In genomic region chr6:135014353-135014832, GRCh38 we compare ENCODE assay signal across 10 cellular contexts. TPM values are rescaled to one million over a fixed set of nuclear protein-coding genes. Genes with fewer than 3 reads are reported as not detected.
A peak's percentile ranks its signal among the peaks of the same experiment; 100 is the strongest.
DNase-seq lines count a peak whose midpoint lies in the region; ATAC-seq and FAIRE-seq lines count a peak whose summit lies in the region.
"Had no signal": no experiment of that assay in that cellular context is flagged by ENCODE, and none has a peak within 500 bp of the region (broad histone marks: within the 10 kb centered on the region; RNA-seq: fewer than 3 reads in every experiment).

No MANE protein-coding gene starts in this region.

- ATAC-seq in GM18867 (IDR thresholded peaks at IDR 0.05; ENCODE audit: unreplicated experiment) (peak; percentile 94), GM21723 (IDR thresholded peaks at IDR 0.05; ENCODE audit: unreplicated experiment) (peak; percentile 95), HG03565 (IDR thresholded peaks at IDR 0.05; ENCODE audit: unreplicated experiment) (peak; percentile 83)
- ATAC-seq: Right ventricle myocardium inferior had no signal

- DNase-seq in immature natural killer cell (no peak), hippocampal formation (lab: John Stamatoyannopoulos, UW) (no peak), GM19238 (ENCODE audit: insufficient read length, low spot score) (no peak), mesenteric fat pad (ENCODE audit: low spot score) (no peak), RCC 7860 (ENCODE audit: low spot score) (no peak)

- peak overlapping the region in 3 of 5 donors; percentile 0 to 27 (median 4) for H3K4me3 Mint-ChIP-seq in immature natural killer cell

- H3K9me3 Mint-ChIP-seq in immature natural killer cell, result no peaks in the 10 kb centered on the region

- peak overlapping the region in 4 of 6 donors; percentile 48 to 80 (median 66) for H3K27ac Mint-ChIP-seq in immature natural killer cell

- H3K36me3 Mint-ChIP-seq in immature natural killer cell, result peaks cover 0 to under 1% (median 0%) of the 10 kb centered on the region in 3 donors

- H3K27me3 Mint-ChIP-seq in immature natural killer cell (ENCODE audit: low read depth in 3 of 3), result no peaks in the 10 kb centered on the region

- FAIRE-seq in RCC 7860 (lab: Jason Lieb, UNC), result no peak
- FAIRE-seq: bronchial epithelial cell had no signal

- H3K4me1 Mint-ChIP-seq in immature natural killer cell, result peaks cover 17 to 28% of the 10 kb centered on the region in 2 donors

RNA-seq across cellular contexts. Expression of gene HBS1L, which starts 40.2 kb away (rescaled TPM):
- polyA plus RNA-seq in immature natural killer cell, result 10 to 100 TPM; 29.0 to 38.7 (median 32.4) TPM
- total RNA-seq in mesenteric fat pad, result 66.4 TPM
